1 cellular context compared by ENCODE assay signal in the genomic region with DNA sequence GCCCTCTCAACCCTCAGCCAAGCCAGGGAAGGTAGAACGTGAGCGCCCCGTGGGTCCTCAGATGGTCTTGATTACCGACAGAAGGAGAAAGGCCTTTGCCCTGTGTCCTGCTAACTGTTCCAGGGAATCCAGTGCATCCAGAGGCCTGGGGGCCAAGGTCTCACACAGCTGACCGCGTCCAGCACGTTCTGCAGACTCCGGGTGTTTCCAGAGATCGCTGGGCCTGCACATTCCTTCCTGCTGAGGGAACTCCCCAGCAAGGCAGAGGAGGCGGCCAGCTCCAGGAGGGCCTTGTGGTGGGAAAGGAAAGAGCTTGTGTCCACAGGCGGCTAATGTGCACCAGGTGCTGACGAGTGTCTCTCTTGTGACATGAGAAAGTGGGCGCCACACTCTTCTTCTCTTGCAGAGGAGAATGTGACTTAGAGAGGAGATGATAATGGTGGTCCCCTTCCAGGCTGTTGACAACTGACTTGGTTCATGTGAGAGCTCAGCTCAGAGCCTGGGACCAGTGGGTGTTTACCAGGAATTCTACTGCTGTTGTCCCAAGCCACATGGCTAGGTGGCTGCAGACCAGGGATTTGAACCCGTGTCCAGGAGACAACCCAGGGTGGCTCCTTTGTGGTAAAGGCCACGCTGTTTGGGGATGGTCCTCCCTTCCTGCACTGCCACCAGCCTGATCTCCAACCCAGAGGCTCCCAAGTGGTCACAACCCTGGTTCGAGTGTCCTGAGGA.
TF ChIP-seq lines count a peak whose summit lies in the region.

No MANE protein-coding gene starts in this region.

TF ChIP-seq in HepG2, 621 proteins besides CTCF, POLR2A, EP300 and RAD21 (continued from another document and continues in another):
- TF ChIP-seq, protein P1, sequence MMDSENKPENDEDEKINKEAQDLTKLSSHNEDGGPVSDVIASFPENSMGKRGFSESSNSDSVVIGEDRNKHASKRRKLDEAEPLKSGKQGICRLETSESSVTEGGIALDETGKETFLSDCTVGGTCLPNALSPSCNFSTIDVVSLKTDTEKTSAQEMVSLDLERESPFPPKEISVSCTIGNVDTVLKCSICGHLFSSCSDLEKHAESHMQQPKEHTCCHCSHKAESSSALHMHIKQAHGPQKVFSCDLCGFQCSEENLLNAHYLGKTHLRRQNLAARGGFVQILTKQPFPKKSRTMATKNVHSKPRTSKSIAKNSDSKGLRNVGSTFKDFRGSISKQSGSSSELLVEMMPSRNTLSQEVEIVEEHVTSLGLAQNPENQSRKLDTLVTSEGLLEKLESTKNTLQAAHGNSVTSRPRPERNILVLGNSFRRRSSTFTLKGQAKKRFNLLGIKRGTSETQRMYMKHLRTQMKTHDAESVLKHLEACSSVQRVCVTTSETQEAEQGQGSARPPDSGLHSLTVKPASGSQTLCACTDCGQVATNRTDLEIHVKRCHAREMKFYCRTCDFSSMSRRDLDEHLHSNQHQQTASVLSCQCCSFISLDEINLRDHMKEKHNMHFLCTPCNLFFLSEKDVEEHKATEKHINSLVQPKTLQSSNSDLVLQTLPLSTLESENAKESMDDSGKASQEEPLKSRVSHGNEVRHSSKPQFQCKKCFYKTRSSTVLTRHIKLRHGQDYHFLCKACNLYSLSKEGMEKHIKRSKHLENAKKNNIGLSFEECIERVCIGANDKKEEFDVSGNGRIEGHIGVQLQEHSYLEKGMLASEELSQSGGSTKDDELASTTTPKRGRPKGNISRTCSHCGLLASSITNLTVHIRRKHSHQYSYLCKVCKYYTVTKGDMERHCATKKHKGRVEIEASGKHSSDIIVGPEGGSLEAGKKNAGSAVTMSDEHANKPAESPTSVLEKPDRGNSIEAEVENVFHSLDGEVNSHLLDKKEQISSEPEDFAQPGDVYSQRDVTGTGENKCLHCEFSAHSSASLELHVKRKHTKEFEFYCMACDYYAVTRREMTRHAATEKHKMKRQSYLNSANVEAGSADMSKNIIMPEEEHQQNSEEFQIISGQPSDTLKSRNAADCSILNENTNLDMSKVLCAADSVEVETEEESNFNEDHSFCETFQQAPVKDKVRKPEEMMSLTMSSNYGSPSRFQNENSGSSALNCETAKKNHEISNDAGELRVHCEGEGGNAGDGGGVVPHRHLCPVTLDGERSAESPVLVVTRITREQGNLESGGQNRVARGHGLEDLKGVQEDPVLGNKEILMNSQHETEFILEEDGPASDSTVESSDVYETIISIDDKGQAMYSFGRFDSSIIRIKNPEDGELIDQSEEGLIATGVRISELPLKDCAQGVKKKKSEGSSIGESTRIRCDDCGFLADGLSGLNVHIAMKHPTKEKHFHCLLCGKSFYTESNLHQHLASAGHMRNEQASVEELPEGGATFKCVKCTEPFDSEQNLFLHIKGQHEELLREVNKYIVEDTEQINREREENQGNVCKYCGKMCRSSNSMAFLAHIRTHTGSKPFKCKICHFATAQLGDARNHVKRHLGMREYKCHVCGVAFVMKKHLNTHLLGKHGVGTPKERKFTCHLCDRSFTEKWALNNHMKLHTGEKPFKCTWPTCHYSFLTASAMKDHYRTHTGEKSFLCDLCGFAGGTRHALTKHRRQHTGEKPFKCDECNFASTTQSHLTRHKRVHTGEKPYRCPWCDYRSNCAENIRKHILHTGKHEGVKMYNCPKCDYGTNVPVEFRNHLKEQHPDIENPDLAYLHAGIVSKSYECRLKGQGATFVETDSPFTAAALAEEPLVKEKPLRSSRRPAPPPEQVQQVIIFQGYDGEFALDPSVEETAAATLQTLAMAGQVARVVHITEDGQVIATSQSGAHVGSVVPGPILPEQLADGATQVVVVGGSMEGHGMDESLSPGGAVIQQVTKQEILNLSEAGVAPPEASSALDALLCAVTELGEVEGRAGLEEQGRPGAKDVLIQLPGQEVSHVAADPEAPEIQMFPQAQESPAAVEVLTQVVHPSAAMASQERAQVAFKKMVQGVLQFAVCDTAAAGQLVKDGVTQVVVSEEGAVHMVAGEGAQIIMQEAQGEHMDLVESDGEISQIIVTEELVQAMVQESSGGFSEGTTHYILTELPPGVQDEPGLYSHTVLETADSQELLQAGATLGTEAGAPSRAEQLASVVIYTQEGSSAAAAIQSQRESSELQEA (CRISPR knock-in tag; IDR thresholded peaks at IDR 0.05; ENCODE audit: not compliant biosample characterization), result peak; percentile 23
- TF ChIP-seq ZNF841 (CRISPR knock-in tag; IDR thresholded peaks at IDR 0.05; ENCODE audit: borderline replicate concordance) (no peak), STAT5B (CRISPR knock-in tag; IDR thresholded peaks at IDR 0.05) (0 out of 2 replicates have a peak, but pooled peaks have one; percentile 13), FOXA3 (CRISPR knock-in tag; IDR thresholded peaks at IDR 0.05) (peak; percentile 75), ZZZ3 (CRISPR knock-in tag; IDR thresholded peaks at IDR 0.05; ENCODE audit: borderline replicate concordance) (peak; percentile 89; the same call in 1 of the 2 replicates), ZNF598 (CRISPR knock-in tag; IDR thresholded peaks at IDR 0.05; ENCODE audit: borderline replicate concordance) (peak; percentile 26; the same call in 1 of the 2 replicates), SNAPC2 (CRISPR knock-in tag; IDR thresholded peaks at IDR 0.05) (peak; percentile 93), ZNF569 (CRISPR knock-in tag; IDR thresholded peaks at IDR 0.05; ENCODE audit: borderline replicate concordance) (0 out of 2 replicates have a peak, but pooled peaks have one; percentile 24), ZBTB7B (CRISPR knock-in tag; IDR thresholded peaks at IDR 0.05) (peak; percentile 92), ZNF431 (CRISPR knock-in tag; IDR thresholded peaks at IDR 0.05; ENCODE audit: borderline replicate concordance, low read depth) (peak; percentile 18; the same call in 1 of the 2 replicates), HHEX (CRISPR knock-in tag; IDR thresholded peaks at IDR 0.05) (no peak), ZNF605 (CRISPR knock-in tag; IDR thresholded peaks at IDR 0.05) (peak; percentile 76), NR2F6 (IDR thresholded peaks at IDR 0.05) (peak; percentile 73; the same call in 1 of the 2 replicates), NR2F6 (CRISPR knock-in tag; IDR thresholded peaks at IDR 0.05) (peak; percentile 90), ARNT2 (CRISPR knock-in tag; IDR thresholded peaks at IDR 0.05; ENCODE audit: low read depth) (0 out of 2 replicates have a peak, but pooled peaks have one; percentile 59), RXRA (CRISPR knock-in tag; IDR thresholded peaks at IDR 0.05) (peak; percentile 86), ZNF891 (CRISPR knock-in tag; IDR thresholded peaks at IDR 0.05) (peak; percentile 74; the same call in 1 of the 2 replicates), ZNF552 (CRISPR knock-in tag; IDR thresholded peaks at IDR 0.05; ENCODE audit: borderline replicate concordance) (no peak), SIN3A (IDR thresholded peaks at IDR 0.05; ENCODE audit: borderline replicate concordance, low read depth, low read length) (no peak), SMAD1 (CRISPR knock-in tag; IDR thresholded peaks at IDR 0.05; ENCODE audit: borderline replicate concordance, low read depth) (peak; percentile 76; the same call in 1 of the 2 replicates), TEAD2 (CRISPR knock-in tag; IDR thresholded peaks at IDR 0.05) (no peak), THAP11 (CRISPR knock-in tag; IDR thresholded peaks at IDR 0.05) (peak; percentile 49), ZSCAN29 (CRISPR knock-in tag; conservative IDR thresholded peaks at IDR 0.05) (peak; percentile 97), ZBTB42 (CRISPR knock-in tag; IDR thresholded peaks at IDR 0.05) (peak; percentile 72; the same call in 1 of the 2 replicates), RNF2 (conservative IDR thresholded peaks at IDR 0.05; ENCODE audit: low read depth) (peak; percentile 74), ZBTB1 (CRISPR knock-in tag; IDR thresholded peaks at IDR 0.05; ENCODE audit: borderline replicate concordance) (no peak)
- TF ChIP-seq, protein P2, sequence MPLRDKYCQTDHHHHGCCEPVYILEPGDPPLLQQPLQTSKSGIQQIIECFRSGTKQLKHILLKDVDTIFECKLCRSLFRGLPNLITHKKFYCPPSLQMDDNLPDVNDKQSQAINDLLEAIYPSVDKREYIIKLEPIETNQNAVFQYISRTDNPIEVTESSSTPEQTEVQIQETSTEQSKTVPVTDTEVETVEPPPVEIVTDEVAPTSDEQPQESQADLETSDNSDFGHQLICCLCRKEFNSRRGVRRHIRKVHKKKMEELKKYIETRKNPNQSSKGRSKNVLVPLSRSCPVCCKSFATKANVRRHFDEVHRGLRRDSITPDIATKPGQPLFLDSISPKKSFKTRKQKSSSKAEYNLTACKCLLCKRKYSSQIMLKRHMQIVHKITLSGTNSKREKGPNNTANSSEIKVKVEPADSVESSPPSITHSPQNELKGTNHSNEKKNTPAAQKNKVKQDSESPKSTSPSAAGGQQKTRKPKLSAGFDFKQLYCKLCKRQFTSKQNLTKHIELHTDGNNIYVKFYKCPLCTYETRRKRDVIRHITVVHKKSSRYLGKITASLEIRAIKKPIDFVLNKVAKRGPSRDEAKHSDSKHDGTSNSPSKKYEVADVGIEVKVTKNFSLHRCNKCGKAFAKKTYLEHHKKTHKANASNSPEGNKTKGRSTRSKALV (CRISPR knock-in tag; IDR thresholded peaks at IDR 0.05), result 0 out of 2 replicates have a peak, but pooled peaks have one; percentile 38
- TF ChIP-seq, protein P3, sequence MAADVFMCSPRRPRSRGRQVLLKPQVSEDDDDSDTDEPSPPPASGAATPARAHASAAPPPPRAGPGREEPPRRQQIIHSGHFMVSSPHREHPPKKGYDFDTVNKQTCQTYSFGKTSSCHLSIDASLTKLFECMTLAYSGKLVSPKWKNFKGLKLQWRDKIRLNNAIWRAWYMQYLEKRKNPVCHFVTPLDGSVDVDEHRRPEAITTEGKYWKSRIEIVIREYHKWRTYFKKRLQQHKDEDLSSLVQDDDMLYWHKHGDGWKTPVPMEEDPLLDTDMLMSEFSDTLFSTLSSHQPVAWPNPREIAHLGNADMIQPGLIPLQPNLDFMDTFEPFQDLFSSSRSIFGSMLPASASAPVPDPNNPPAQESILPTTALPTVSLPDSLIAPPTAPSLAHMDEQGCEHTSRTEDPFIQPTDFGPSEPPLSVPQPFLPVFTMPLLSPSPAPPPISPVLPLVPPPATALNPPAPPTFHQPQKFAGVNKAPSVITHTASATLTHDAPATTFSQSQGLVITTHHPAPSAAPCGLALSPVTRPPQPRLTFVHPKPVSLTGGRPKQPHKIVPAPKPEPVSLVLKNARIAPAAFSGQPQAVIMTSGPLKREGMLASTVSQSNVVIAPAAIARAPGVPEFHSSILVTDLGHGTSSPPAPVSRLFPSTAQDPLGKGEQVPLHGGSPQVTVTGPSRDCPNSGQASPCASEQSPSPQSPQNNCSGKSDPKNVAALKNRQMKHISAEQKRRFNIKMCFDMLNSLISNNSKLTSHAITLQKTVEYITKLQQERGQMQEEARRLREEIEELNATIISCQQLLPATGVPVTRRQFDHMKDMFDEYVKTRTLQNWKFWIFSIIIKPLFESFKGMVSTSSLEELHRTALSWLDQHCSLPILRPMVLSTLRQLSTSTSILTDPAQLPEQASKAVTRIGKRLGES (CRISPR knock-in tag; IDR thresholded peaks at IDR 0.05; ENCODE audit: borderline replicate concordance), result no peak
- TF ChIP-seq, protein P4, sequence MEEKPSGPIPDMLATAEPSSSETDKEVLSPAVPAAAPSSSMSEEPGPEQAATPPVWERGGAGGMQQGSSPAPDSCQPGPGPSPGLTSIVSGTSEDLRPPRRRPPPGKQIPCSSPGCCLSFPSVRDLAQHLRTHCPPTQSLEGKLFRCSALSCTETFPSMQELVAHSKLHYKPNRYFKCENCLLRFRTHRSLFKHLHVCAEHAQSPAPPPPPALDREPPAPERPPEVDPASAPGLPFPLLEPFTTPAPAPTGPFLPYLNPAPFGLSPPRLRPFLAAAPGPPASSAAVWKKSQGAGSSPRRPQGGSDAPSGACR (CRISPR knock-in tag; IDR thresholded peaks at IDR 0.05), result peak; percentile 19
- TF ChIP-seq, protein P5, sequence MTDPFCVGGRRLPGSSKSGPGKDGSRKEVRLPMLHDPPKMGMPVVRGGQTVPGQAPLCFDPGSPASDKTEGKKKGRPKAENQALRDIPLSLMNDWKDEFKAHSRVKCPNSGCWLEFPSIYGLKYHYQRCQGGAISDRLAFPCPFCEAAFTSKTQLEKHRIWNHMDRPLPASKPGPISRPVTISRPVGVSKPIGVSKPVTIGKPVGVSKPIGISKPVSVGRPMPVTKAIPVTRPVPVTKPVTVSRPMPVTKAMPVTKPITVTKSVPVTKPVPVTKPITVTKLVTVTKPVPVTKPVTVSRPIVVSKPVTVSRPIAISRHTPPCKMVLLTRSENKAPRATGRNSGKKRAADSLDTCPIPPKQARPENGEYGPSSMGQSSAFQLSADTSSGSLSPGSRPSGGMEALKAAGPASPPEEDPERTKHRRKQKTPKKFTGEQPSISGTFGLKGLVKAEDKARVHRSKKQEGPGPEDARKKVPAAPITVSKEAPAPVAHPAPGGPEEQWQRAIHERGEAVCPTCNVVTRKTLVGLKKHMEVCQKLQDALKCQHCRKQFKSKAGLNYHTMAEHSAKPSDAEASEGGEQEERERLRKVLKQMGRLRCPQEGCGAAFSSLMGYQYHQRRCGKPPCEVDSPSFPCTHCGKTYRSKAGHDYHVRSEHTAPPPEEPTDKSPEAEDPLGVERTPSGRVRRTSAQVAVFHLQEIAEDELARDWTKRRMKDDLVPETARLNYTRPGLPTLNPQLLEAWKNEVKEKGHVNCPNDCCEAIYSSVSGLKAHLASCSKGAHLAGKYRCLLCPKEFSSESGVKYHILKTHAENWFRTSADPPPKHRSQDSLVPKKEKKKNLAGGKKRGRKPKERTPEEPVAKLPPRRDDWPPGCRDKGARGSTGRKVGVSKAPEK (CRISPR knock-in tag; IDR thresholded peaks at IDR 0.05; ENCODE audit: borderline replicate concordance), result peak; percentile 92; the same call in 1 of the 2 replicates
- TF ChIP-seq, protein P6, sequence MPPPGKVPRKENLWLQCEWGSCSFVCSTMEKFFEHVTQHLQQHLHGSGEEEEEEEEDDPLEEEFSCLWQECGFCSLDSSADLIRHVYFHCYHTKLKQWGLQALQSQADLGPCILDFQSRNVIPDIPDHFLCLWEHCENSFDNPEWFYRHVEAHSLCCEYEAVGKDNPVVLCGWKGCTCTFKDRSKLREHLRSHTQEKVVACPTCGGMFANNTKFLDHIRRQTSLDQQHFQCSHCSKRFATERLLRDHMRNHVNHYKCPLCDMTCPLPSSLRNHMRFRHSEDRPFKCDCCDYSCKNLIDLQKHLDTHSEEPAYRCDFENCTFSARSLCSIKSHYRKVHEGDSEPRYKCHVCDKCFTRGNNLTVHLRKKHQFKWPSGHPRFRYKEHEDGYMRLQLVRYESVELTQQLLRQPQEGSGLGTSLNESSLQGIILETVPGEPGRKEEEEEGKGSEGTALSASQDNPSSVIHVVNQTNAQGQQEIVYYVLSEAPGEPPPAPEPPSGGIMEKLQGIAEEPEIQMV (CRISPR knock-in tag; IDR thresholded peaks at IDR 0.05; ENCODE audit: low read depth), result peak; percentile 83
- TF ChIP-seq, protein P7, sequence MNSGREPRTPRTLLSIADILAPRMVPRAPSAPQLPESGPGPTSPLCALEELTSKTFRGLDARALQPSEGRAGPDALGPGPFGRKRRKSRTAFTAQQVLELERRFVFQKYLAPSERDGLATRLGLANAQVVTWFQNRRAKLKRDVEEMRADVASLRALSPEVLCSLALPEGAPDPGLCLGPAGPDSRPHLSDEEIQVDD (CRISPR knock-in tag; IDR thresholded peaks at IDR 0.05; ENCODE audit: borderline replicate concordance), result peak; percentile 70; the same call in 1 of the 2 replicates
